In the genomic region with DNA sequence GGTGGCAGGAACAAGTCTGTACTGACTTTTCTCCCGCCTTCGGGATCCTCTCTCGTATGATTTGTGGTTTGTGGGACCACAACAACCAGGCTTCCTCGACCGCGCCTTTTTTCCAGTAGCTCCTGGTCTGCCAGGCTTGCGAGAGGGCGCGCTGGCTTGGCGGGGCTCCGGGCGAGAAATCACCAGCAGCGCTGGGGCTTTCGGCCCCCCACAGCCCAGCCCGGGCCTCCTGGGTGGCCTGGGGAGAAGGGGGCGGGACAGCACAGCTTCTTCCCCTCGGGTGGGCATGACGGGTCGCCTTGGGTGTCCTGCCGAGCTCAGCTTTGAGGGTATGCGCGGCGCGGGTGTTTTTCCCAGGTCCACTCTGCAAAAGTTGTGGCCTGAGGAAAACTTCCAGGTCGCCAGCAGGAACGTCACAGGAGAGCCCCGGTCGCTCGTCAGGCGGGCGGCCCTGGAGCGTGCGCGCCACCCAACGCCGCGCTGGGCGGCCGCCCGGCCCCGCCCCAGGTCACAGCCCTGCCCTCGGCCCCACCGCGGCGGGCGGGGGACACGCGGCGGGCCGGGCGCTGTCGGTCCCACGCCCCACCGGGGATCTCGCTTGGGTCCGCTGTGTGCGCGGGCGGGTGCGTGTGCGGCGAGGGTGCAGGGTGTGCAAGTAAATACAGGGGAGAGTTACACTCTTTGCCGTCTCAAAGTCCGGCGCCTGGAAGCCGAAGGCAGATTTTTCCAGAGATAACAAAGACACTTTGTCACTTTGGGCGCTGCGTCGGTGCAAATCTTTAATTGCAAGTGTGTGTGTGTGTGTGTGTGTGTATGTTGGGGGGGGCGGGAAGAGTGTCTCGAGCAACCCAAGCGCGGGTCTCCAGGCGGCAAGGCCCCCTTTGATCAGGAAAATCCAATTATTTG, we compare ENCODE assay signal across 9 cellular contexts. TPM values are rescaled to one million over a fixed set of nuclear protein-coding genes. Genes with fewer than 3 reads are reported as not detected.
A peak's percentile ranks its signal among the peaks of the same experiment; 100 is the strongest.
DNase-seq lines count a peak whose midpoint lies in the region; ATAC-seq and TF ChIP-seq lines count a peak whose summit lies in the region.
"Had no signal": no experiment of that assay in that cellular context is flagged by ENCODE, and none has a peak within 500 bp of the region (broad histone marks: within the 10 kb centered on the region; RNA-seq: fewer than 3 reads in every experiment).

No MANE protein-coding gene starts in this region.

- no peaks in the 10 kb centered on the region for H3K36me3 Mint-ChIP-seq in brain

- peak overlapping the region; percentile 83 to 89 (median 85) for H3K4me3 Mint-ChIP-seq in brain

- H3K9me3 ChIP-seq in left lung (no peaks in the 10 kb centered on the region), thyroid gland (no peaks in the 10 kb centered on the region)

- H3K4me1 Mint-ChIP-seq in brain, result peaks cover 44% of the 10 kb centered on the region

- H3K27me3 ChIP-seq in left lung, result peaks cover 75 to 100% of the 10 kb centered on the region in 2 donors
- H3K27me3 ChIP-seq in thyroid gland, result peaks cover 28% of the 10 kb centered on the region

- DNase-seq in NCI-H1436 (lab: John Stamatoyannopoulos, UW) (peak; percentile 12), NCI-H1436 treated with DMSO at 0.1 percent for 48 hours (lab: John Stamatoyannopoulos, UW) (no peak), NCI-H345 treated with DMSO at 0.1 percent for 48 hours (lab: John Stamatoyannopoulos, UW; ENCODE audit: unreplicated experiment) (peak; percentile 28), left lung (peak; percentile 66 to 86), thyroid gland (peak; percentile 30 to 39), hepatic stellate cell (ENCODE audit: low spot score) (no peak)
- DNase-seq: DND-41 had no signal

- H3K27ac Mint-ChIP-seq in brain, result peak overlapping the region in 3 of 5 experiments; percentile 9 to 75 (median 72)

- peak overlapping the region; percentile 36 to 45 for H3K27ac ChIP-seq in left lung
- H3K27ac ChIP-seq in thyroid gland, result no peak overlapping the region

- H3K4me1 ChIP-seq in left lung (peaks cover 10 to 43% of the 10 kb centered on the region in 2 donors), thyroid gland (peaks cover 17 to 48% of the 10 kb centered on the region in 2 donors)

- ATAC-seq in left lung (peak; percentile 81), HG03196 (IDR thresholded peaks at IDR 0.05; ENCODE audit: unreplicated experiment) (no peak)

- WGBS in thyroid gland, 2 donors, result 2% methylated on average over 20 to 29 of the region's 74 CpGs

- peaks cover 0 to 9% (median 0%) of the 10 kb centered on the region in 5 experiments for H3K9me3 Mint-ChIP-seq in brain

- intact Hi-C loops in left lung (cut with DNase I) (no loop called here), thyroid gland (cut with DNase I) (loop anchor here (5.0 kb wide), 1 partner anchor 98 kb away; no protein-coding TSS in a partner anchor)

- H3K4me3 ChIP-seq in left lung (peak overlapping the region; percentile 42 to 57), thyroid gland (replicated peaks in 1 of 3) (peak overlapping the region; percentile 8 to 38 (median 14))

- H3K36me3 ChIP-seq in left lung (no peaks in the 10 kb centered on the region), thyroid gland (no peaks in the 10 kb centered on the region)

- no peak for TF ChIP-seq POLR2A in thyroid gland (IDR thresholded peaks at IDR 0.05)

- TF ChIP-seq CTCF in brain (conservative IDR thresholded peaks at IDR 0.05) (no peak), left lung (IDR thresholded peaks at IDR 0.05) (no peak), thyroid gland (IDR thresholded peaks at IDR 0.05) (no peak)

- H3K27me3 Mint-ChIP-seq in brain, result peaks cover 98% of the 10 kb centered on the region

RNA-seq across cellular contexts. Expression of a gene that starts 0.7 kb away (rescaled TPM):
- 3.9 TPM for polyA plus RNA-seq in brain (ENCODE audit: insufficient read depth, low read depth, low replicate concordance)
- total RNA-seq in left lung (1 to 10 TPM; 2.8 to 5.1 TPM), thyroid gland (under 1 TPM in 1 of 4 donors, not detected in 3; 0.56 TPM)

RNA-seq across cellular contexts. Expression of a gene that starts 55.8 kb away (rescaled TPM):
- polyA plus RNA-seq in brain (ENCODE audit: insufficient read depth, low read depth, low replicate concordance), result 1.1 TPM
- total RNA-seq in left lung, result 1 to 10 TPM; 3.3 to 6.2 TPM
- total RNA-seq in thyroid gland, result not detected

Comparison
In these comparisons a context has a peak if more than half of its experiments do, and no peak if none do; other contexts are left out.
1. DNase-seq: peak in NCI-H1436 (single experiment), NCI-H345 treated with DMSO at 0.1 percent for 48 hours (single experiment), left lung (2 of 2) and thyroid gland (2 of 2); none in NCI-H1436 treated with DMSO at 0.1 percent for 48 hours (single experiment) and hepatic stellate cell (single experiment).
2. H3K27ac ChIP-seq: peak in left lung (2 of 2); none in thyroid gland (0 of 3).